18 cellular contexts compared by ENCODE assay signal in the genomic region with DNA sequence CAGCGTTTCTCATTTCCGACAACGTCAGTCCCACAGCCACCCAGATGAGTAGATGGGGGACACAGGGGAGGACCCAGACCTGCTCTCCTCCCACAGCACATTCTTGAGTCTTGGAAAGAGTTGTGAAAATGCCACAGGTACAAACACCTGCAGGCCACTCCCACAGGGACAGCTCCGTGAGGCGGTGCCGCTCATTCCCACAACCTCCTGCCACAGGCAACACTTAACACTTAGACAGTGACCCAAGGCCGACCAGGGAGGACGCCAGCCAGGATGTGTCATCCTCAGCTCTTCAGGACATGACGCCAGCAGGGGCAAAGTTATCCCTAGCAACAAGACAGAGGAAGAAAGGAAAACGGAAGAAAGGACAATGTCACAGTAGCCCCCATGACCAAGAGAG.
"Had no signal": no experiment of that assay in that cellular context is flagged by ENCODE, and none has a peak within 500 bp of the region (broad histone marks: within the 10 kb centered on the region; RNA-seq: fewer than 3 reads in every experiment).

No MANE protein-coding gene starts in this region.

- H3K27me3 ChIP-seq: right lobe of liver, upper lobe of left lung had no signal

- H3K4me3 ChIP-seq: heart left ventricle, right lobe of liver, smooth muscle cell, thoracic aorta, upper lobe of left lung had no signal

- H3K36me3 ChIP-seq: heart left ventricle, right lobe of liver, thoracic aorta, upper lobe of left lung had no signal

- H3K4me1 ChIP-seq: heart left ventricle, right lobe of liver, upper lobe of left lung had no signal

- H3K27ac ChIP-seq: epithelial cell of prostate, heart left ventricle, right lobe of liver, thoracic aorta, upper lobe of left lung, VCaP had no signal

- H3K9me3 ChIP-seq: heart left ventricle, right lobe of liver, thoracic aorta, upper lobe of left lung had no signal

- ATAC-seq: activated CD4-positive, CD25-positive, alpha-beta regulatory T cell treated with anti-CD3 and anti-CD28 coated beads, Interleukin-2, amount 50 U/mL, for 24 hours; heart left ventricle; left lobe of liver; right lobe of liver had no signal

- DNase-seq: activated CD4-positive, alpha-beta memory T cell treated with anti-CD3 and anti-CD28 coated beads, Interleukin-2, amount 10 ng/mL, durations not matched to agents 7 days and 5 days; activated CD4-positive, alpha-beta T cell treated with anti-CD3 and anti-CD28 coated beads, Interleukin-2, amount 10 ng/mL, durations not matched to agents 24 days and 14 days; activated effector memory CD4-positive, alpha-beta T cell treated with anti-CD3 and anti-CD28 coated beads, Interleukin-2, amount 50 U/mL, for 16 hours; activated naive CD4-positive, alpha-beta T cell treated with anti-CD3 and anti-CD28 coated beads, Interleukin-2, amount 10 ng/mL, durations not matched to agents 7 days and 5 days; activated T-cell treated with anti-CD3 and anti-CD28 coated beads for 4 hours; heart left ventricle; nephron progenitor cell; right lobe of liver; stimulated activated CD4-positive, alpha-beta T cell treated with anti-CD3 and anti-CD28 coated beads, Interleukin-4, amount 100 ng/mL, for 1 hour; stimulated activated naive CD4-positive, alpha-beta T cell; upper lobe of left lung had no signal

- H3K4me2 ChIP-seq: smooth muscle cell had no signal

- FAIRE-seq: keratinocyte had no signal
